Comparison of ENCODE assay signal across 11 cellular contexts in the genomic region with DNA sequence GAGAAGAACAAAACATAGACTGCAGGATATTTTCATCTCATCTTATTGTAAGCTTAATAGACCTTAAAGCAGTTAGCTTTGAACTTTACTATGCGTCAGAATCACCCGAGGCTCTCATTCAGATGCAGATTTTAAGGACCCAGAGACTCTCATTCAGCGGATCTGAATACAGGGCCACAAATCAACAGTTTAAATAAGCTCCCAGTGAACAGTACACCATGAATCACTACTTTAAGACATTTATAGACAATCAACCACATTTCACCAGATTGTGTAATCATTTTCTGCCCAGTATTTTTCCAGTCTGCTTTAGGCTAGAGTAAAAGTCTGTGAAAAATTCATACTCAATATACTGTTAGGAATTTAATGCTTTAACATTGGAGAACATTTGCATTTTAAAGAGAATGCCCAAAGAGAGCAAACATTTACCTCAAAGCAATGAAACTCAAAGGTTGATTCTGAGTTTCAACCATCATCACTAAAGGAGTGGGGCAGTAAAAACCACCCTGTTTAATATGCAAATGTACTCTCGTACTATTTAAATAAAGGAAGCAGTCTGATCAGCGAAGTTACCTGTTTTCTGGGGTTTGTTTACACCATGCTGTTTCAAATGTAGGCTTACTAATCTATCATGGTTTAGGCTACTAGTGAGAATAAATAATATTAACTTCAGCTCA. TPM values are rescaled to one million over a fixed set of nuclear protein-coding genes. Genes with fewer than 3 reads are reported as not detected.
DNase-seq lines count a peak whose midpoint lies in the region; ATAC-seq and TF ChIP-seq lines count a peak whose summit lies in the region.
"Had no signal": no experiment of that assay in that cellular context is flagged by ENCODE, and none has a peak within 500 bp of the region (broad histone marks: within the 10 kb centered on the region; RNA-seq: fewer than 3 reads in every experiment).

No MANE protein-coding gene starts in this region.

- H3K27me3 Mint-ChIP-seq in effector memory CD8-positive, alpha-beta T cell, result no peaks in the 10 kb centered on the region
- H3K27me3 Mint-ChIP-seq: activated naive CD8-positive, alpha-beta T cell treated with anti-CD3 and anti-CD28 coated beads, Interleukin-2, amount 10 ng/mL, durations not matched to agents 7 days and 5 days had no signal

- H3K27ac ChIP-seq in osteoblast (ENCODE audit: low read depth, low read length) (peak overlapping the region; percentile 52), heart left ventricle (no peak overlapping the region), left ventricle myocardium inferior (replicated peaks) (no peak overlapping the region)

- no peak for TF ChIP-seq POLR2A in heart left ventricle (IDR thresholded peaks at IDR 0.05)

- H4K20me1 ChIP-seq in osteoblast (ENCODE audit: insufficient read depth, low read length), result no peaks in the 10 kb centered on the region

- H3K36me3 Mint-ChIP-seq in effector memory CD8-positive, alpha-beta T cell (ENCODE audit: insufficient read depth), result no peaks in the 10 kb centered on the region
- H3K36me3 Mint-ChIP-seq: stimulated activated effector memory CD8-positive, alpha-beta T cell treated with anti-CD3 and anti-CD28 coated beads, Interleukin-12 subunit alpha, Interleukin-12 subunit beta, amount 100 ng/mL, for 72 hours had no signal

- no peak overlapping the region for H3K27ac Mint-ChIP-seq in effector memory CD8-positive, alpha-beta T cell
- H3K27ac Mint-ChIP-seq: activated naive CD8-positive, alpha-beta T cell treated with anti-CD3 and anti-CD28 coated beads, Interleukin-2, amount 10 ng/mL, durations not matched to agents 7 days and 5 days; stimulated activated effector memory CD8-positive, alpha-beta T cell treated with anti-CD3 and anti-CD28 coated beads, Interleukin-12 subunit alpha, Interleukin-12 subunit beta, amount 100 ng/mL, for 72 hours had no signal

- peaks cover 31% of the 10 kb centered on the region for H3K4me1 ChIP-seq in osteoblast (ENCODE audit: insufficient read depth, low read length)
- peaks cover 0 to 20% (median 6%) of the 10 kb centered on the region in 12 donors for H3K4me1 ChIP-seq in heart left ventricle
- H3K4me1 ChIP-seq in left ventricle myocardium inferior, result peaks cover 23% of the 10 kb centered on the region

- ATAC-seq in GM18858 (IDR thresholded peaks at IDR 0.05; ENCODE audit: unreplicated experiment), result peak; percentile 64
- no peak for ATAC-seq in effector memory CD8-positive, alpha-beta T cell (replicated peaks)
- ATAC-seq in heart left ventricle, result no peak
- ATAC-seq: Panc1; stimulated activated effector memory CD8-positive, alpha-beta T cell treated with anti-CD3 and anti-CD28 coated beads, Interleukin-12 subunit alpha, Interleukin-12 subunit beta, amount 100 ng/mL, for 72 hours had no signal

- peak overlapping the region; percentile 52 for H2AFZ ChIP-seq in osteoblast (ENCODE audit: low read length)

- no peaks in the 10 kb centered on the region for H3K79me2 ChIP-seq in osteoblast (ENCODE audit: insufficient read depth, low read length)

- H3K4me3 ChIP-seq in astrocyte of the spinal cord (ENCODE audit: low read depth, low read length) (no peak overlapping the region), osteoblast (ENCODE audit: insufficient read depth, low read length) (no peak overlapping the region), heart left ventricle (no peak overlapping the region), left ventricle myocardium inferior (no peak overlapping the region)

- H3K9me3 ChIP-seq in osteoblast (ENCODE audit: low read depth, low read length), result no peaks in the 10 kb centered on the region
- no peaks in the 10 kb centered on the region for H3K9me3 ChIP-seq in heart left ventricle
- no peaks in the 10 kb centered on the region for H3K9me3 ChIP-seq in left ventricle myocardium inferior (replicated peaks)

- no peaks in the 10 kb centered on the region for H3K9me3 Mint-ChIP-seq in effector memory CD8-positive, alpha-beta T cell
- H3K9me3 Mint-ChIP-seq: stimulated activated effector memory CD8-positive, alpha-beta T cell treated with anti-CD3 and anti-CD28 coated beads, Interleukin-12 subunit alpha, Interleukin-12 subunit beta, amount 100 ng/mL, for 72 hours had no signal

- no peaks in the 10 kb centered on the region for H3K27me3 ChIP-seq in osteoblast (ENCODE audit: insufficient read depth, low read length)
- no peaks in the 10 kb centered on the region for H3K27me3 ChIP-seq in heart left ventricle
- no peaks in the 10 kb centered on the region for H3K27me3 ChIP-seq in left ventricle myocardium inferior (ENCODE audit: low read depth)

- no peak for TF ChIP-seq CTCF in astrocyte of the spinal cord (IDR thresholded peaks at IDR 0.05; ENCODE audit: low read depth, low read length)
- no peak for TF ChIP-seq CTCF in osteoblast (IDR thresholded peaks at IDR 0.05; ENCODE audit: extremely low read depth, low read depth, low read length)
- no peak for TF ChIP-seq CTCF in heart left ventricle (IDR thresholded peaks at IDR 0.05)
- no peak for TF ChIP-seq CTCF in left ventricle myocardium inferior (IDR thresholded peaks at IDR 0.05; ENCODE audit: borderline replicate concordance)

- H3K4me1 Mint-ChIP-seq in effector memory CD8-positive, alpha-beta T cell (ENCODE audit: low read depth in 2 of 2), result no peaks in the 10 kb centered on the region

- no peak overlapping the region for H3K4me3 Mint-ChIP-seq in effector memory CD8-positive, alpha-beta T cell
- H3K4me3 Mint-ChIP-seq: activated naive CD8-positive, alpha-beta T cell treated with anti-CD3 and anti-CD28 coated beads, Interleukin-2, amount 10 ng/mL, durations not matched to agents 7 days and 5 days; stimulated activated effector memory CD8-positive, alpha-beta T cell treated with anti-CD3 and anti-CD28 coated beads, Interleukin-12 subunit alpha, Interleukin-12 subunit beta, amount 100 ng/mL, for 72 hours had no signal

- H3K36me3 ChIP-seq in osteoblast (ENCODE audit: insufficient read depth, low read length) (no peaks in the 10 kb centered on the region), heart left ventricle (no peaks in the 10 kb centered on the region), left ventricle myocardium inferior (no peaks in the 10 kb centered on the region)

- DNase-seq in HPDE6-E6E7 (ENCODE audit: extremely low spot score), result peak; percentile 25
- DNase-seq in astrocyte of the spinal cord (ENCODE audit: low read depth, low spot score), result peak; percentile 64
- peak; percentile 46 for DNase-seq in osteoblast (ENCODE audit: insufficient read length, low spot score, missing footprints)
- no peak for DNase-seq in effector memory CD8-positive, alpha-beta T cell
- DNase-seq in heart left ventricle, result no peak
- DNase-seq in NCI-H2196 treated with DMSO at 0.1 percent for 48 hours (lab: John Stamatoyannopoulos, UW; ENCODE audit: unreplicated experiment), result no peak
- no peak for DNase-seq in left ventricle myocardium inferior
- DNase-seq: activated naive CD8-positive, alpha-beta T cell treated with anti-CD3 and anti-CD28 coated beads, Interleukin-2, amount 10 ng/mL, durations not matched to agents 7 days and 5 days had no signal

- in situ Hi-C loops in astrocyte of the spinal cord (cut with HindIII; ENCODE audit: low sequenced_read_pairs), result no loop called here

- intact Hi-C loops in heart left ventricle (cut with DNase I) (loop anchor here in 1 of 10 donors (10.0 kb wide), 1 partner anchor 45 kb away; no protein-coding TSS in a partner anchor), left ventricle myocardium inferior (cut with micrococcal nuclease) (no loop called here)

- H3K4me2 ChIP-seq in osteoblast (ENCODE audit: insufficient read depth, low read length), result no peak overlapping the region

- 82 to 88% (median 85%) methylated on average over 5 of the region's 5 CpGs for WGBS in heart left ventricle, 4 donors

RNA-seq across cellular contexts. Expression of gene ALPK2, which starts 11.0 kb away (rescaled TPM):
- total RNA-seq in osteoblast (255 and 262 TPM in 2 replicates), heart left ventricle (100 to 1,000 TPM in 8 of 9 donors, 10 to 100 TPM in 1; 99.7 to 224 (median 159) TPM), left ventricle myocardium inferior (182 TPM)
- 10 to 100 TPM; 13.2 to 31.5 TPM for polyA plus RNA-seq in heart left ventricle

RNA-seq across cellular contexts. Expression of gene MALT1, which starts 31.4 kb away (rescaled TPM):
- total RNA-seq in osteoblast, result 53.6 and 55.7 TPM in 2 replicates
- total RNA-seq in heart left ventricle, result 10 to 100 TPM in 7 of 9 donors, 1 to 10 TPM in 2; 9.3 to 18.3 (median 10.4) TPM
- polyA plus RNA-seq in heart left ventricle, result 1 to 10 TPM; 5.4 to 6.4 TPM
- total RNA-seq in left ventricle myocardium inferior, result 8.6 TPM

Comparison
In these comparisons a context has a peak if more than half of its experiments do, and no peak if none do; other contexts are left out.
1. DNase-seq: peak in HPDE6-E6E7 (single experiment), astrocyte of the spinal cord (single experiment) and osteoblast (single experiment); none in effector memory CD8-positive, alpha-beta T cell (0 of 3), heart left ventricle (0 of 5), NCI-H2196 treated with DMSO at 0.1 percent for 48 hours (single experiment) and left ventricle myocardium inferior (single experiment).